2 cellular contexts compared by ENCODE assay signal in genomic region chr3:47762233-47762632, GRCh38.
TF ChIP-seq lines count a peak whose summit lies in the region.

No MANE protein-coding gene starts in this region.

TF ChIP-seq in GM23338, 12 proteins besides CTCF, POLR2A, EP300 and RAD21:
- no peak for TF ChIP-seq CREB1 (CRISPR knock-in tag; IDR thresholded peaks at IDR 0.05; ENCODE audit: low read depth)
- no peak for TF ChIP-seq JUNB (IDR thresholded peaks at IDR 0.05; ENCODE audit: unreplicated experiment)
TF ChIP-seq in GM23338: peak in this region for 0.

TF ChIP-seq in GM12878, 131 proteins besides CTCF, POLR2A, EP300 and RAD21:
- TF ChIP-seq NR2C1 (IDR thresholded peaks at IDR 0.05) (no peak), ZNF274 (IDR thresholded peaks at IDR 0.05; ENCODE audit: insufficient read depth, insufficient read length) (no peak), ZNF622 (IDR thresholded peaks at IDR 0.05) (no peak), KLF5 (IDR thresholded peaks at IDR 0.05; ENCODE audit: partially characterized antibody) (no peak), CHD1 (IDR thresholded peaks at IDR 0.05; ENCODE audit: low read depth, low read length) (no peak), ZNF24 (IDR thresholded peaks at IDR 0.05) (no peak), WRNIP1 (IDR thresholded peaks at IDR 0.05; ENCODE audit: borderline replicate concordance, low read depth, low read length) (no peak), PRDM15 (CRISPR knock-in tag; IDR thresholded peaks at IDR 0.05) (no peak)
